25 cellular contexts compared by ENCODE assay signal in genomic region chr4:84167089-84167488, GRCh38.
"Had no signal": no experiment of that assay in that cellular context is flagged by ENCODE, and none has a peak within 500 bp of the region (broad histone marks: within the 10 kb centered on the region; RNA-seq: fewer than 3 reads in every experiment).

No MANE protein-coding gene starts in this region.

- H3K4me3 Mint-ChIP-seq: activated naive CD4-positive, alpha-beta T cell treated with anti-CD3 and anti-CD28 coated beads, Interleukin-2, amount 10 ng/mL, durations not matched to agents 7 days and 5 days; activated T-cell treated with anti-CD3 and anti-CD28 coated beads, Interleukin-2, amount 50 U/mL, for 72 hours; effector memory CD8-positive, alpha-beta T cell; naive thymus-derived CD4-positive, alpha-beta T cell; neural crest cell; stimulated activated naive B cell treated with anti-CD40 and anti-IgM and Interleukin-4, amounts not matched to agents 10 μg/mL and 1 μg/mL and 100 μg/mL, for 72 hours; type B pancreatic cell had no signal

- H3K9me3 ChIP-seq: colonic mucosa, left lung, sigmoid colon, thoracic aorta, vagina had no signal

- DNase-seq: activated CD4-positive, alpha-beta T cell treated with anti-CD3 and anti-CD28 coated beads for 1 hour; activated CD4-positive, alpha-beta T cell treated with anti-CD3 and anti-CD28 coated beads, Interleukin-2, amount 50 U/mL, for 48 hours; activated effector memory CD4-positive, alpha-beta T cell treated with Interleukin-2 at 50 U/mL for 16 hours; activated naive CD4-positive, alpha-beta T cell treated with anti-CD3 and anti-CD28 coated beads, Interleukin-2, amount 10 ng/mL, durations not matched to agents 7 days and 5 days; activated T-cell treated with anti-CD3 and anti-CD28 coated beads, Interleukin-2, amount 50 U/mL, for 72 hours; amygdala; colonic mucosa; dorsolateral prefrontal cortex; effector memory CD8-positive, alpha-beta T cell; foreskin melanocyte; kidney glomerular epithelial cell; left lung; naive thymus-derived CD4-positive, alpha-beta T cell; sigmoid colon; stimulated activated CD4-positive, alpha-beta T cell treated with anti-CD3 and anti-CD28 coated beads, Interleukin-2, amount 100 ng/mL, for 48 hours; stimulated activated CD8-positive, alpha-beta memory T cell treated with anti-CD3 and anti-CD28 coated beads, Interleukin-4, amount 100 ng/mL, for 48 hours; stimulated activated naive B cell treated with anti-CD40 and anti-IgM and Interleukin-4, amounts not matched to agents 10 μg/mL and 1 μg/mL and 100 μg/mL, for 72 hours had no signal

- H3K27ac Mint-ChIP-seq: activated naive CD4-positive, alpha-beta T cell treated with anti-CD3 and anti-CD28 coated beads, Interleukin-2, amount 10 ng/mL, durations not matched to agents 7 days and 5 days; activated T-cell treated with anti-CD3 and anti-CD28 coated beads, Interleukin-2, amount 50 U/mL, for 72 hours; effector memory CD8-positive, alpha-beta T cell; naive thymus-derived CD4-positive, alpha-beta T cell; stimulated activated naive B cell treated with anti-CD40 and anti-IgM and Interleukin-4, amounts not matched to agents 10 μg/mL and 1 μg/mL and 100 μg/mL, for 72 hours; type B pancreatic cell had no signal

- ATAC-seq: activated T-cell treated with anti-CD3 and anti-CD28 coated beads, Interleukin-2, amount 50 U/mL, for 72 hours; effector memory CD8-positive, alpha-beta T cell; esophagus mucosa; left lung; naive thymus-derived CD4-positive, alpha-beta T cell; stimulated activated naive B cell treated with anti-CD40 and anti-IgM and Interleukin-4, amounts not matched to agents 10 μg/mL and 1 μg/mL and 100 μg/mL, for 72 hours had no signal

- H3K4me1 Mint-ChIP-seq: activated naive CD4-positive, alpha-beta T cell treated with anti-CD3 and anti-CD28 coated beads, Interleukin-2, amount 10 ng/mL, durations not matched to agents 7 days and 5 days; naive thymus-derived CD4-positive, alpha-beta T cell; neural crest cell; stimulated activated naive B cell treated with anti-CD40 and anti-IgM and Interleukin-4, amounts not matched to agents 10 μg/mL and 1 μg/mL and 100 μg/mL, for 72 hours had no signal

- H3K27me3 Mint-ChIP-seq: activated naive CD4-positive, alpha-beta T cell treated with anti-CD3 and anti-CD28 coated beads, Interleukin-2, amount 10 ng/mL, durations not matched to agents 7 days and 5 days; effector memory CD8-positive, alpha-beta T cell; type B pancreatic cell had no signal

- H2AFZ ChIP-seq: hepatocyte had no signal

- H3K4me1 ChIP-seq: colonic mucosa, left lung, sigmoid colon, vagina had no signal

- H3K4me2 ChIP-seq: hepatocyte, smooth muscle cell had no signal

- H3K9me3 Mint-ChIP-seq: activated naive CD4-positive, alpha-beta T cell treated with anti-CD3 and anti-CD28 coated beads, Interleukin-2, amount 10 ng/mL, durations not matched to agents 7 days and 5 days; neural crest cell; stimulated activated naive B cell treated with anti-CD40 and anti-IgM and Interleukin-4, amounts not matched to agents 10 μg/mL and 1 μg/mL and 100 μg/mL, for 72 hours; type B pancreatic cell had no signal

- H3K27me3 ChIP-seq: colonic mucosa, left lung, sigmoid colon, vagina had no signal

- H3K36me3 Mint-ChIP-seq: activated naive CD4-positive, alpha-beta T cell treated with anti-CD3 and anti-CD28 coated beads, Interleukin-2, amount 10 ng/mL, durations not matched to agents 7 days and 5 days; stimulated activated naive B cell treated with anti-CD40 and anti-IgM and Interleukin-4, amounts not matched to agents 10 μg/mL and 1 μg/mL and 100 μg/mL, for 72 hours; type B pancreatic cell had no signal

- H3K79me2 ChIP-seq: hepatocyte had no signal

- H3K27ac ChIP-seq: colonic mucosa, dorsolateral prefrontal cortex, hepatocyte, left lung, sigmoid colon, thoracic aorta, vagina had no signal

- H3K36me3 ChIP-seq: colonic mucosa, left lung, sigmoid colon, thoracic aorta, vagina had no signal

- H3K4me3 ChIP-seq: colonic mucosa, dorsolateral prefrontal cortex, hepatocyte, left lung, lung, sigmoid colon, smooth muscle cell, thoracic aorta, vagina had no signal
